In genomic region chr6:108884211-108885059, GRCh38 we compare ENCODE assay signal across 1 cellular context.
TF ChIP-seq lines count a peak whose summit lies in the region.

No MANE protein-coding gene starts in this region.

TF ChIP-seq in IMR-90, 13 proteins besides CTCF, POLR2A, EP300 and RAD21:
- TF ChIP-seq FOS (IDR thresholded peaks at IDR 0.05; ENCODE audit: low read depth, low read length) (no peak), RCOR1 (IDR thresholded peaks at IDR 0.05; ENCODE audit: insufficient replicate concordance, low read length) (no peak), NFE2L2 (IDR thresholded peaks at IDR 0.05; ENCODE audit: low read depth, low read length) (no peak), MAZ (IDR thresholded peaks at IDR 0.05; ENCODE audit: borderline replicate concordance, low read depth, low read length) (no peak), BHLHE40 (IDR thresholded peaks at IDR 0.05; ENCODE audit: low read depth, low read length) (no peak), CHD1 (IDR thresholded peaks at IDR 0.05; ENCODE audit: low read depth, low read length) (no peak), MAFK (IDR thresholded peaks at IDR 0.05; ENCODE audit: low read depth, low read length) (no peak), RFX5 (IDR thresholded peaks at IDR 0.05; ENCODE audit: low read depth, low read length) (no peak), MXI1 (IDR thresholded peaks at IDR 0.05; ENCODE audit: borderline replicate concordance, low read depth, low read length) (no peak), ELK1 (IDR thresholded peaks at IDR 0.05; ENCODE audit: borderline replicate concordance, low read depth, low read length) (no peak), CEBPB (IDR thresholded peaks at IDR 0.05; ENCODE audit: low read depth, low read length) (no peak), SMC3 (IDR thresholded peaks at IDR 0.05; ENCODE audit: low read depth, low read length) (no peak), USF2 (IDR thresholded peaks at IDR 0.05; ENCODE audit: low read depth, low read length) (no peak)
